8 cellular contexts compared by ENCODE assay signal in genomic region chr1:172699111-172699510, GRCh38. TPM values are rescaled to one million over a fixed set of nuclear protein-coding genes. Genes with fewer than 3 reads are reported as not detected.
A peak's percentile ranks its signal among the peaks of the same experiment; 100 is the strongest.
DNase-seq lines count a peak whose midpoint lies in the region; ATAC-seq, FAIRE-seq and TF ChIP-seq lines count a peak whose summit lies in the region.

No MANE protein-coding gene starts in this region.

- DNase-seq in activated B cell treated with CpG ODN at 0.5 μM for 24 hours, result no peak
- DNase-seq in bronchial epithelial cell (ENCODE audit: low read depth), result peak; percentile 91
- DNase-seq in stimulated activated CD4-positive, alpha-beta T cell treated with anti-CD3 and anti-CD28 coated beads, Interleukin-1b, Interleukin-23, amount 100 ng/mL, for 24 hours (ENCODE audit: low read depth in 4 of 4, low spot score in 1 of 4), result peak; percentile 29 to 57 (median 34)
- DNase-seq in hypothalamus (lab: John Stamatoyannopoulos, UW), result no peak
- DNase-seq in anterior cingulate cortex (lab: John Stamatoyannopoulos, UW), result no peak
- no peak for DNase-seq in NCI-H1694 treated with DMSO at 0.1 percent for 48 hours (lab: John Stamatoyannopoulos, UW)

- ATAC-seq in GM18517 (IDR thresholded peaks at IDR 0.05; ENCODE audit: unreplicated experiment) (peak; percentile 61), HG03108 (IDR thresholded peaks at IDR 0.05; ENCODE audit: unreplicated experiment) (peak; percentile 80), activated B cell treated with CpG ODN at 0.5 μM for 24 hours (ENCODE audit: low read depth) (peak; percentile 68)

- POLR2A ChIA-PET in activated B cell treated with CpG ODN at 0.5 μM for 24 hours (lab: Charles Lee), result interaction anchor here (0.5 to 0.7 kb wide), 2 partner anchors 516 to 712 kb away, joined by 3 read pairs; no protein-coding TSS in a partner anchor

- TF ChIP-seq CTCF in activated B cell treated with CpG ODN at 0.5 μM for 24 hours (IDR thresholded peaks at IDR 0.05) (no peak), bronchial epithelial cell (IDR thresholded peaks at IDR 0.05; ENCODE audit: insufficient read depth, low read length, severe bottlenecking) (no peak)

- no peaks in the 10 kb centered on the region for H3K36me3 ChIP-seq in bronchial epithelial cell (ENCODE audit: control insufficient read depth, insufficient read depth, low read length)

- CTCF ChIA-PET in activated B cell treated with CpG ODN at 0.5 μM for 24 hours (lab: Charles Lee), result no interaction called here

- peaks cover 39% of the 10 kb centered on the region for H3K4me1 Mint-ChIP-seq in activated B cell treated with CpG ODN at 0.5 μM for 24 hours

- H3K27me3 Mint-ChIP-seq in activated B cell treated with CpG ODN at 0.5 μM for 24 hours, result no peaks in the 10 kb centered on the region

- H3K36me3 Mint-ChIP-seq in activated B cell treated with CpG ODN at 0.5 μM for 24 hours (ENCODE audit: low read depth), result no peaks in the 10 kb centered on the region

- H3K27me3 ChIP-seq in bronchial epithelial cell (ENCODE audit: control insufficient read depth, insufficient read depth, low read length), result no peaks in the 10 kb centered on the region

- H3K9me3 Mint-ChIP-seq in activated B cell treated with CpG ODN at 0.5 μM for 24 hours, result no peaks in the 10 kb centered on the region

- FAIRE-seq in bronchial epithelial cell (lab: Jason Lieb, UNC), result no peak

- intact Hi-C loops in activated B cell treated with CpG ODN at 0.5 μM for 24 hours (cut with micrococcal nuclease), result no loop called here

- peak overlapping the region; percentile 60 for H3K4me3 Mint-ChIP-seq in activated B cell treated with CpG ODN at 0.5 μM for 24 hours

- H3K27ac Mint-ChIP-seq in activated B cell treated with CpG ODN at 0.5 μM for 24 hours, result peak overlapping the region; percentile 91

- H3K4me3 ChIP-seq in bronchial epithelial cell (ENCODE audit: low read depth, low read length), result no peak overlapping the region

RNA-seq across cellular contexts. Expression of gene FASLG, which starts 40.2 kb away (rescaled TPM):
- not detected in 2 replicates for total RNA-seq in activated B cell treated with CpG ODN at 0.5 μM for 24 hours
- total RNA-seq in bronchial epithelial cell, result not detected in 2 replicates

Comparison
In these comparisons a context has a peak if more than half of its experiments do, and no peak if none do; other contexts are left out.
1. DNase-seq: peak in bronchial epithelial cell (single experiment) and stimulated activated CD4-positive, alpha-beta T cell treated with anti-CD3 and anti-CD28 coated beads, Interleukin-1b, Interleukin-23, amount 100 ng/mL, for 24 hours (4 of 4); none in activated B cell treated with CpG ODN at 0.5 μM for 24 hours (single experiment), hypothalamus (0 of 51), anterior cingulate cortex (0 of 58) and NCI-H1694 treated with DMSO at 0.1 percent for 48 hours (single experiment).
2. Peak in every context shown above with its lines, with median percentiles within 50 percentile points of each other: ATAC-seq.